Comparison of ENCODE assay signal across 7 cellular contexts in the genomic region with DNA sequence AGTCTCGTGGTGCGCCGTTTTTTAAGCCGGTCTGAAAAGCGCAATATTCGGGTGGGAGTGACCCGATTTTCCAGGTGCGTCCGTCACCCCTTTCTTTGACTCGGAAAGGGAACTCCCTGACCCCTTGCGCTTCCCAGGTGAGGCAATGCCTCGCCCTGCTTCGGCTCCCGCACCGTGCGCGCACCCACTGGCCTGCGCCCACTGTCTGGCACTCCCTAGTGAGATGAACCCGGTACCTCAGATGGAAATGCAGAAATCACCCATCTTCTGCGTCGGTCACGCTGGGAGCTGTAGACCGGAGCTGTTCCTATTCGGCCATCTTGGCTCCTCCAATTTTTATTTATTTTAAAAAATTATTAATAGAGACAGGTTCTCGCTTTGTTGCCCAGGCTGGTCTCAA.
A peak's percentile ranks its signal among the peaks of the same experiment; 100 is the strongest.
DNase-seq lines count a peak whose midpoint lies in the region; TF ChIP-seq lines count a peak whose summit lies in the region.
"Not testable (repeated sequence)": the region's sequence is repeated elsewhere in the genome, so short reads cannot be mapped to it uniquely, and the experiment has no call there.

No MANE protein-coding gene starts in this region.

- peaks cover 0 to 11% (median 0%) of the 10 kb centered on the region in 4 donors for H3K36me3 ChIP-seq in esophagus muscularis mucosa
- H3K36me3 ChIP-seq in iPS-18a (ENCODE audit: control insufficient read depth, low read depth, low read length); mucosa of rectum (ENCODE audit: control insufficient read depth in 2 of 2, insufficient read depth in 2 of 2, low read length in 2 of 2); prostate gland: not testable (repeated sequence)

- H3K27me3 Mint-ChIP-seq in activated CD4-positive, alpha-beta T cell treated with anti-CD3 and anti-CD28 coated beads, Interleukin-2, amount 10 ng/mL, durations not matched to agents 7 days and 5 days; MCF 10A (ENCODE audit: insufficient read depth, unreplicated experiment): not testable (repeated sequence)

- not testable (repeated sequence) for H3K36me3 Mint-ChIP-seq in activated CD4-positive, alpha-beta T cell treated with anti-CD3 and anti-CD28 coated beads, Interleukin-2, amount 10 ng/mL, durations not matched to agents 7 days and 5 days (ENCODE audit: low read depth)
- peaks cover 11% of the 10 kb centered on the region for H3K36me3 Mint-ChIP-seq in MCF 10A (ENCODE audit: insufficient read depth, unreplicated experiment)

- WGBS in esophagus muscularis mucosa: 62% methylated on average over 16 of the region's 25 CpGs
- WGBS in prostate gland: 58% methylated on average over 16 of the region's 25 CpGs

- H3K27ac Mint-ChIP-seq in activated CD4-positive, alpha-beta T cell treated with anti-CD3 and anti-CD28 coated beads, Interleukin-2, amount 10 ng/mL, durations not matched to agents 7 days and 5 days: peak overlapping the region; percentile 71
- peak overlapping the region; percentile 46 for H3K27ac Mint-ChIP-seq in MCF 10A (ENCODE audit: low read depth, unreplicated experiment)

- H3K4me3 ChIP-seq in esophagus muscularis mucosa (peak overlapping the region in 3 of 4 donors; percentile 24 to 40 (median 34)), iPS-18a (ENCODE audit: low read length) (peak overlapping the region; percentile 40), mucosa of rectum (ENCODE audit: low read length in 2 of 2) (peak overlapping the region; percentile 23 to 31), prostate gland (peak overlapping the region; percentile 18 to 25)

- intact Hi-C loops in MCF 10A (cut with micrococcal nuclease); esophagus muscularis mucosa (cut with DNase I); prostate gland (cut with DNase I): not testable (repeated sequence)

- TF ChIP-seq POLR2A in esophagus muscularis mucosa (IDR thresholded peaks at IDR 0.05; ENCODE audit: low read depth); prostate gland (IDR thresholded peaks at IDR 0.05): not testable (repeated sequence)

- not testable (repeated sequence) for H3K9me3 ChIP-seq in esophagus muscularis mucosa; iPS-18a (ENCODE audit: control insufficient read depth, low read depth, low read length); mucosa of rectum (ENCODE audit: control insufficient read depth in 2 of 2, low read length in 2 of 2); prostate gland

- not testable (repeated sequence) for TF ChIP-seq CTCF in MCF 10A (IDR thresholded peaks at IDR 0.05; ENCODE audit: unreplicated experiment); esophagus muscularis mucosa (IDR thresholded peaks at IDR 0.05); prostate gland (IDR thresholded peaks at IDR 0.05)

- peak overlapping the region; percentile 67 for H3K9ac ChIP-seq in iPS-18a (ENCODE audit: low read length)
- H3K9ac ChIP-seq in mucosa of rectum (ENCODE audit: low read depth in 1 of 2, low read length in 2 of 2): peak overlapping the region; percentile 24 to 33

- POLR2A ChIA-PET in HEK293T (lab: Yijun Ruan, JAX); activated CD4-positive, alpha-beta T cell treated with anti-CD3 and anti-CD28 coated beads, Interleukin-2, amount 10 ng/mL, durations not matched to agents 7 days and 5 days (lab: Charles Lee): not testable (repeated sequence)
- POLR2A ChIA-PET in MCF 10A (lab: Yijun Ruan, JAX): interaction anchor here (0.7 to 2.2 kb wide), 4 partner anchors 8 to 192 kb away, joined by 3 to 10 read pairs (median 5); partner anchors contain the start of gene SIL1

- H3K4me1 Mint-ChIP-seq in activated CD4-positive, alpha-beta T cell treated with anti-CD3 and anti-CD28 coated beads, Interleukin-2, amount 10 ng/mL, durations not matched to agents 7 days and 5 days: not testable (repeated sequence)
- H3K4me1 Mint-ChIP-seq in MCF 10A (ENCODE audit: insufficient read depth, unreplicated experiment): peaks cover 22% of the 10 kb centered on the region

- not testable (repeated sequence) for DNase-seq in HEK293T (ENCODE audit: extremely low spot score); activated CD4-positive, alpha-beta T cell treated with anti-CD3 and anti-CD28 coated beads, Interleukin-2, amount 10 ng/mL, durations not matched to agents 7 days and 5 days; MCF 10A (ENCODE audit: unreplicated experiment); esophagus muscularis mucosa (ENCODE audit: extremely low spot score); prostate gland (ENCODE audit: low spot score)

- not testable (repeated sequence) for H3K27me3 ChIP-seq in esophagus muscularis mucosa; iPS-18a (ENCODE audit: control insufficient read depth, insufficient read depth, low read length); mucosa of rectum (ENCODE audit: control insufficient read depth in 2 of 2, insufficient read depth in 2 of 2, low read length in 2 of 2); prostate gland (replicated peaks; ENCODE audit: insufficient read depth)

- H3K9me3 Mint-ChIP-seq in activated CD4-positive, alpha-beta T cell treated with anti-CD3 and anti-CD28 coated beads, Interleukin-2, amount 10 ng/mL, durations not matched to agents 7 days and 5 days; MCF 10A (ENCODE audit: unreplicated experiment): not testable (repeated sequence)

- not testable (repeated sequence) for H3K27ac ChIP-seq in esophagus muscularis mucosa (replicated peaks in 1 of 4); iPS-18a (ENCODE audit: low read length); mucosa of rectum (ENCODE audit: low read depth in 2 of 2, low read length in 2 of 2)
- H3K27ac ChIP-seq in prostate gland: peak overlapping the region in 1 of 2 donors; percentile 48

- BruUV-seq in MCF 10A (replicated peaks; lab: Mats Ljungman, UMichigan): not testable (repeated sequence)

- CTCF ChIA-PET in HEK293T (lab: Yijun Ruan, JAX); activated CD4-positive, alpha-beta T cell treated with anti-CD3 and anti-CD28 coated beads, Interleukin-2, amount 10 ng/mL, durations not matched to agents 7 days and 5 days (lab: Charles Lee); MCF 10A (lab: Yijun Ruan, JAX): not testable (repeated sequence)

- peak overlapping the region; percentile 68 for H3K4me3 Mint-ChIP-seq in activated CD4-positive, alpha-beta T cell treated with anti-CD3 and anti-CD28 coated beads, Interleukin-2, amount 10 ng/mL, durations not matched to agents 7 days and 5 days
- H3K4me3 Mint-ChIP-seq in MCF 10A (ENCODE audit: unreplicated experiment): peak overlapping the region; percentile 73

- not testable (repeated sequence) for H3K4me1 ChIP-seq in esophagus muscularis mucosa; iPS-18a (ENCODE audit: control insufficient read depth, low read depth, low read length); mucosa of rectum (ENCODE audit: control insufficient read depth in 2 of 2, insufficient read depth in 2 of 2, low read length in 2 of 2); prostate gland (replicated peaks)

- TF ChIP-seq EP300 in esophagus muscularis mucosa (IDR thresholded peaks at IDR 0.05): not testable (repeated sequence)

TF ChIP-seq in HEK293T, 16 proteins besides CTCF, POLR2A, EP300 and RAD21:
- peak; percentile 39 for TF ChIP-seq L3MBTL2 (conservative IDR thresholded peaks at IDR 0.05)
